20 cellular contexts compared by ENCODE assay signal in the genomic region with DNA sequence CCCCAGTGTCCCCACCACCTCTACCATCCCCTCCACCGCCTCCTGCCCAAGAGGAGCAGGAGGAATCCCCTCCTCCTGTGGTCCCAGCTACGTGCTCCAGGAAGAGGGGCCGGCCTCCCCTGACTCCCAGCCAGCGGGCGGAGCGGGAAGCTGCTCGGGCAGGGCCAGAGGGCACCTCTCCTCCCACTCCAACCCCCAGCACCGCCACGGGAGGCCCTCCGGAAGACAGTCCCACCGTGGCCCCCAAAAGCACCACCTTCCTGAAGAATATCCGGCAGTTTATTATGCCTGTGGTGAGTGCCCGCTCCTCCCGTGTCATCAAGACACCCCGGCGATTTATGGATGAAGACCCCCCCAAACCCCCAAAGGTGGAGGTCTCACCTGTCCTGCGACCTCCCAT. TPM values are rescaled to one million over a fixed set of nuclear protein-coding genes. Genes with fewer than 3 reads are reported as not detected.
"Had no signal": no experiment of that assay in that cellular context is flagged by ENCODE, and none has a peak within 500 bp of the region (broad histone marks: within the 10 kb centered on the region; RNA-seq: fewer than 3 reads in every experiment).

No MANE protein-coding gene starts in this region.

- H3K4me3 Mint-ChIP-seq: endodermal cell had no signal

- DNase-seq: activated CD4-positive, CD25-positive, alpha-beta regulatory T cell treated with anti-CD3 and anti-CD28 coated beads, Interleukin-2, amount 50 U/mL, for 72 hours; activated gamma-delta T cell; activated T-cell treated with anti-CD3 and anti-CD28 coated beads, Interleukin-2, amount 50 U/mL, for 4 hours; amygdala; endodermal cell; foreskin keratinocyte; left colon; stimulated activated CD4-positive, alpha-beta T cell treated with anti-CD3 and anti-CD28 coated beads, Interleukin-2, amount 100 ng/mL, for 24 hours; testis had no signal

- ATAC-seq: activated T-cell treated with anti-CD3 and anti-CD28 coated beads, Interleukin-2, amount 50 U/mL, for 4 hours; foreskin keratinocyte; left colon had no signal

- H3K9me3 ChIP-seq: testis, upper lobe of left lung had no signal

- H3K4me2 ChIP-seq: hepatocyte had no signal

- H3K4me3 ChIP-seq: cardiac muscle cell, hepatocyte, lung, testis, upper lobe of left lung had no signal

- H2AFZ ChIP-seq: hepatocyte had no signal

- H3K27me3 ChIP-seq: cardiac muscle cell, foreskin keratinocyte, hepatocyte, testis, upper lobe of left lung had no signal

- H3K27me3 Mint-ChIP-seq: activated naive CD8-positive, alpha-beta T cell; progenitor cell of endocrine pancreas had no signal

- H3K9me3 Mint-ChIP-seq: activated T-cell treated with anti-CD3 and anti-CD28 coated beads, Interleukin-2, amount 50 U/mL, for 4 hours; endodermal cell; mesothelial cell of epicardium; T-helper 1 cell treated with Interleukin-12 subunit alpha and Interleukin-12 subunit beta and Interleukin-4 antibody, amounts not matched to agents 30 μg/mL and 1 μg/mL, for 36 hours had no signal

- H3K27ac ChIP-seq: cardiac muscle cell, epithelial cell of prostate, foreskin keratinocyte, hepatocyte, testis, upper lobe of left lung had no signal

- H3K4me1 ChIP-seq: foreskin keratinocyte had no signal

- H3K27ac Mint-ChIP-seq: endodermal cell; mesothelial cell of epicardium; progenitor cell of endocrine pancreas; T-helper 1 cell treated with Interleukin-12 subunit alpha and Interleukin-12 subunit beta and Interleukin-4 antibody, amounts not matched to agents 30 μg/mL and 1 μg/mL, for 36 hours had no signal

RNA-seq across cellular contexts. Expression of a gene that starts 16.3 kb away (rescaled TPM):
- total RNA-seq: cardiac muscle cell, endodermal cell, fibroblast of lung, foreskin keratinocyte, hepatocyte, mesothelial cell of epicardium, progenitor cell of endocrine pancreas, skeletal muscle tissue had no signal
